ENCODE assay signal across 8 cellular contexts in genomic region chr3:9809615-9810356, GRCh38. TPM values are rescaled to one million over a fixed set of nuclear protein-coding genes. Genes with fewer than 3 reads are reported as not detected.
DNase-seq lines count a peak whose midpoint lies in the region; ATAC-seq, FAIRE-seq and TF ChIP-seq lines count a peak whose summit lies in the region.

Gene TTLL3 (plus strand): TSS chr3:9810262. CDS start chr3:9810662, 400 bp downstream.

- H3K4me1 Mint-ChIP-seq in WTC11 (peaks cover 23% of the 10 kb centered on the region), immature natural killer cell (peaks cover 45 to 59% of the 10 kb centered on the region in 2 donors)
- peaks cover 38% of the 10 kb centered on the region for H3K4me1 Mint-ChIP-seq in central memory CD8-positive, alpha-beta T cell

- no peak for TF ChIP-seq CTCF in WTC11 (IDR thresholded peaks at IDR 0.05)

- H3K4me3 Mint-ChIP-seq in WTC11 (peak within 1 kb of the TSS; percentile 71), immature natural killer cell (peak within 1 kb of the TSS; percentile 89 to 95 (median 93))
- peak within 1 kb of the TSS; percentile 73 for H3K4me3 Mint-ChIP-seq in central memory CD8-positive, alpha-beta T cell

- H3K27ac ChIP-seq in skin epidermis: peak within 1 kb of the TSS; percentile 78 to 99 (median 95)

- H3K27ac Mint-ChIP-seq in WTC11 (peak within 1 kb of the TSS; percentile 85), immature natural killer cell (peak within 1 kb of the TSS; percentile 96 to 99 (median 99))
- H3K27ac Mint-ChIP-seq in central memory CD8-positive, alpha-beta T cell (ENCODE audit: low read depth): peak within 1 kb of the TSS; percentile 98

- H3K27me3 Mint-ChIP-seq in WTC11 (ENCODE audit: low read depth) (peaks cover 17% of the 10 kb centered on the region), immature natural killer cell (ENCODE audit: low read depth in 3 of 3) (peaks cover 0 to 10% (median 5%) of the 10 kb centered on the region in 3 donors)
- no peaks in the 10 kb centered on the region for H3K27me3 Mint-ChIP-seq in central memory CD8-positive, alpha-beta T cell

- H3K36me3 Mint-ChIP-seq in WTC11 (peaks cover 5% of the 10 kb centered on the region), immature natural killer cell (peaks cover 0 to 10% (median 9%) of the 10 kb centered on the region in 3 donors)
- peaks cover 32% of the 10 kb centered on the region for H3K36me3 Mint-ChIP-seq in central memory CD8-positive, alpha-beta T cell (ENCODE audit: insufficient read depth)

- peak; percentile 77 for TF ChIP-seq POLR2A in H54 (IDR thresholded peaks at IDR 0.05; ENCODE audit: low read depth, low read length)

- peak; percentile 41 for DNase-seq in GF-D8 (lab: John Stamatoyannopoulos, UW)
- DNase-seq in H54 (ENCODE audit: insufficient read length, low spot score): peak; percentile 80
- DNase-seq in NCI-H2029 treated with DMSO at 0.1 percent for 48 hours (lab: John Stamatoyannopoulos, UW): peak; percentile 82
- peak; percentile 81 for DNase-seq in WTC11 (ENCODE audit: low spot score)
- peak; percentile 18 to 22 for DNase-seq in central memory CD8-positive, alpha-beta T cell (ENCODE audit: low spot score in 2 of 2)
- peak; percentile 49 to 55 (median 55) for DNase-seq in immature natural killer cell
- no peak for DNase-seq in HEK293T (ENCODE audit: extremely low spot score)

- peak; percentile 70 for ATAC-seq in WTC11
- ATAC-seq in central memory CD8-positive, alpha-beta T cell (replicated peaks; ENCODE audit: extremely low read depth, poor library complexity, severe bottlenecking): peak; percentile 64

- peak within 1 kb of the TSS; percentile 56 to 82 (median 76) for H3K4me3 ChIP-seq in skin epidermis

- H3K9me3 Mint-ChIP-seq in WTC11: no peaks in the 10 kb centered on the region
- H3K9me3 Mint-ChIP-seq in central memory CD8-positive, alpha-beta T cell: no peaks in the 10 kb centered on the region
- no peaks in the 10 kb centered on the region for H3K9me3 Mint-ChIP-seq in immature natural killer cell

- CTCF ChIA-PET in WTC11 (lab: Charles Lee) (interaction anchor here (1.0 to 2.1 kb wide), 2 partner anchors 123 to 137 kb away, joined by 5 read pairs; partner anchors contain the start of gene CRELD1), HEK293T (lab: Yijun Ruan, JAX) (no interaction called here)

- FAIRE-seq in H54 (lab: Jason Lieb, UNC): no peak

- POLR2A ChIA-PET in WTC11 (lab: Charles Lee): no interaction called here
- POLR2A ChIA-PET in HEK293T (lab: Yijun Ruan, JAX): no interaction called here

TF ChIP-seq in WTC11, 78 proteins besides CTCF, POLR2A, EP300 and RAD21 (continues in another document):
- TF ChIP-seq NR2C2 (CRISPR knock-in tag; IDR thresholded peaks at IDR 0.05) (no peak), FOXJ3 (CRISPR knock-in tag; IDR thresholded peaks at IDR 0.05; ENCODE audit: borderline replicate concordance) (no peak), FOXP1 (CRISPR knock-in tag; IDR thresholded peaks at IDR 0.05; ENCODE audit: borderline replicate concordance) (peak; percentile 70), RORB (CRISPR knock-in tag; IDR thresholded peaks at IDR 0.05) (no peak), TEAD1 (CRISPR knock-in tag; IDR thresholded peaks at IDR 0.05) (no peak), SP1 (CRISPR knock-in tag; conservative IDR thresholded peaks at IDR 0.05) (0 out of 2 replicates have a peak, but pooled peaks have one; percentile 66), EMX1 (CRISPR knock-in tag; IDR thresholded peaks at IDR 0.05) (0 out of 2 replicates have a peak, but pooled peaks have one; percentile 68), OVOL2 (CRISPR knock-in tag; IDR thresholded peaks at IDR 0.05; ENCODE audit: borderline replicate concordance) (no peak), IRF1 (CRISPR knock-in tag; IDR thresholded peaks at IDR 0.05) (no peak), ZNF671 (CRISPR knock-in tag; IDR thresholded peaks at IDR 0.05) (peak; percentile 21; the same call in 1 of the 2 replicates), NFATC4 (CRISPR knock-in tag; IDR thresholded peaks at IDR 0.05) (no peak), MAX (CRISPR knock-in tag; IDR thresholded peaks at IDR 0.05) (peak; percentile 51; the same call in 1 of the 2 replicates)
- TF ChIP-seq, protein P1, sequence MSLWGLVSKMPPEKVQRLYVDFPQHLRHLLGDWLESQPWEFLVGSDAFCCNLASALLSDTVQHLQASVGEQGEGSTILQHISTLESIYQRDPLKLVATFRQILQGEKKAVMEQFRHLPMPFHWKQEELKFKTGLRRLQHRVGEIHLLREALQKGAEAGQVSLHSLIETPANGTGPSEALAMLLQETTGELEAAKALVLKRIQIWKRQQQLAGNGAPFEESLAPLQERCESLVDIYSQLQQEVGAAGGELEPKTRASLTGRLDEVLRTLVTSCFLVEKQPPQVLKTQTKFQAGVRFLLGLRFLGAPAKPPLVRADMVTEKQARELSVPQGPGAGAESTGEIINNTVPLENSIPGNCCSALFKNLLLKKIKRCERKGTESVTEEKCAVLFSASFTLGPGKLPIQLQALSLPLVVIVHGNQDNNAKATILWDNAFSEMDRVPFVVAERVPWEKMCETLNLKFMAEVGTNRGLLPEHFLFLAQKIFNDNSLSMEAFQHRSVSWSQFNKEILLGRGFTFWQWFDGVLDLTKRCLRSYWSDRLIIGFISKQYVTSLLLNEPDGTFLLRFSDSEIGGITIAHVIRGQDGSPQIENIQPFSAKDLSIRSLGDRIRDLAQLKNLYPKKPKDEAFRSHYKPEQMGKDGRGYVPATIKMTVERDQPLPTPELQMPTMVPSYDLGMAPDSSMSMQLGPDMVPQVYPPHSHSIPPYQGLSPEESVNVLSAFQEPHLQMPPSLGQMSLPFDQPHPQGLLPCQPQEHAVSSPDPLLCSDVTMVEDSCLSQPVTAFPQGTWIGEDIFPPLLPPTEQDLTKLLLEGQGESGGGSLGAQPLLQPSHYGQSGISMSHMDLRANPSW (CRISPR knock-in tag; conservative IDR thresholded peaks at IDR 0.05; ENCODE audit: low read depth): no peak

TF ChIP-seq in HEK293T, 16 proteins besides CTCF, POLR2A, EP300 and RAD21:
- no peak for TF ChIP-seq LEF1 (IDR thresholded peaks at IDR 0.05; ENCODE audit: borderline replicate concordance)
- TF ChIP-seq CTBP1 (IDR thresholded peaks at IDR 0.05; ENCODE audit: borderline replicate concordance): no peak

RNA-seq across cellular contexts. Expression of gene TTLL3, which starts in this region (rescaled TPM):
- 11.1 to 14.7 TPM (median 12.3 TPM) in 3 replicates for total RNA-seq in WTC11 (2021)
- polyA plus RNA-seq in immature natural killer cell: 10 to 100 TPM in 1 of 3 donors, 1 to 10 TPM in 2; 4.2 to 10.1 (median 5.0) TPM
